6 cellular contexts compared by ENCODE assay signal in genomic region chr15:90884719-90885431, GRCh38. TPM values are rescaled to one million over a fixed set of nuclear protein-coding genes. Genes with fewer than 3 reads are reported as not detected.
A peak's percentile ranks its signal among the peaks of the same experiment; 100 is the strongest.
DNase-seq lines count a peak whose midpoint lies in the region; ATAC-seq lines count a peak whose summit lies in the region.

No MANE protein-coding gene starts in this region.

- H4K91ac ChIP-seq in mesenchymal stem cell (ENCODE audit: low read length) = peak overlapping the region; percentile 92

- WGBS in mesenchymal stem cell = 71% methylated on average over 15 of the region's 16 CpGs

- peak overlapping the region; percentile 91 to 100 (median 99) for H3K4me2 ChIP-seq in BLaER1 treated with 17β-estradiol and CSF1 and Interleukin-3, amounts not matched to agents 10 nM and 100 nM
- peak overlapping the region; percentile 76 for H3K4me2 ChIP-seq in mesenchymal stem cell (ENCODE audit: low read length, poor library complexity, severe bottlenecking)

- H2AK5ac ChIP-seq in mesenchymal stem cell (ENCODE audit: low read length, severe bottlenecking) = peak overlapping the region; percentile 0

- H3K27ac Mint-ChIP-seq in activated T-helper 2 cell treated with anti-CD3 and anti-CD28 coated beads, Interferon-gamma antibody, Interleukin-2, Interleukin-4, amounts not matched to agents 10 μg/mL and 5 μg/mL and 100 μg/mL, durations not matched to agents 14 hours and 24 hours and 36 hours = peak overlapping the region; percentile 66

- H3K9me3 ChIP-seq in BLaER1 treated with 17β-estradiol and CSF1 and Interleukin-3, amounts not matched to agents 10 nM and 100 nM (replicated peaks in 1 of 11) = no peaks in the 10 kb centered on the region
- no peaks in the 10 kb centered on the region for H3K9me3 ChIP-seq in mesenchymal stem cell (ENCODE audit: control insufficient read depth, low read length)

- H3K9ac ChIP-seq in BLaER1 treated with 17β-estradiol and CSF1 and Interleukin-3, amounts not matched to agents 10 nM and 100 nM = peak overlapping the region; percentile 88 to 97 (median 91)
- peak overlapping the region; percentile 93 for H3K9ac ChIP-seq in mesenchymal stem cell (ENCODE audit: low read length)

- H3K4ac ChIP-seq in mesenchymal stem cell (ENCODE audit: low read depth in 1 of 2, low read length in 2 of 2) = peak overlapping the region; percentile 45 to 88

- H3K23ac ChIP-seq in mesenchymal stem cell (ENCODE audit: low read length in 2 of 2) = no peak overlapping the region

- peaks cover 30% of the 10 kb centered on the region for H3K4me1 Mint-ChIP-seq in activated T-helper 2 cell treated with anti-CD3 and anti-CD28 coated beads, Interferon-gamma antibody, Interleukin-2, Interleukin-4, amounts not matched to agents 10 μg/mL and 5 μg/mL and 100 μg/mL, durations not matched to agents 14 hours and 24 hours and 36 hours (ENCODE audit: low read depth)

- H3K36me3 ChIP-seq in BLaER1 treated with 17β-estradiol and CSF1 and Interleukin-3, amounts not matched to agents 10 nM and 100 nM = peaks cover 49 to 70% (median 67%) of the 10 kb centered on the region in 11 experiments
- H3K36me3 ChIP-seq in mesenchymal stem cell (ENCODE audit: control insufficient read depth in 1 of 2, insufficient read depth in 2 of 2, low read depth in 1 of 2, low read length in 2 of 2) = peaks cover 45 to 53% of the 10 kb centered on the region in 2 experiments

- H3K79me1 ChIP-seq in mesenchymal stem cell (replicated peaks; ENCODE audit: low read length, poor library complexity, severe bottlenecking) = peaks cover 14% of the 10 kb centered on the region

- peaks cover 4 to 66% (median 29%) of the 10 kb centered on the region in 11 experiments; a peak in 15 of 22 replicates for H4K20me1 ChIP-seq in BLaER1 treated with 17β-estradiol and CSF1 and Interleukin-3, amounts not matched to agents 10 nM and 100 nM

- peaks cover 40 to 66% (median 50%) of the 10 kb centered on the region in 10 experiments for H3K4me1 ChIP-seq in BLaER1 treated with 17β-estradiol and CSF1 and Interleukin-3, amounts not matched to agents 10 nM and 100 nM
- H3K4me1 ChIP-seq in mesenchymal stem cell (ENCODE audit: control insufficient read depth, insufficient read depth, low read depth, low read length) = peaks cover 30% of the 10 kb centered on the region

- H3K9me3 Mint-ChIP-seq in activated T-helper 2 cell treated with anti-CD3 and anti-CD28 coated beads, Interferon-gamma antibody, Interleukin-2, Interleukin-4, amounts not matched to agents 10 μg/mL and 5 μg/mL and 100 μg/mL, durations not matched to agents 14 hours and 24 hours and 36 hours = no peaks in the 10 kb centered on the region

- peak overlapping the region; percentile 63 to 89 (median 74) for H3K4me3 ChIP-seq in BLaER1 treated with 17β-estradiol and CSF1 and Interleukin-3, amounts not matched to agents 10 nM and 100 nM
- peak overlapping the region; percentile 55 to 78 for H3K4me3 ChIP-seq in mesenchymal stem cell (ENCODE audit: insufficient read depth in 1 of 2, low read depth in 1 of 2, low read length in 2 of 2)

- peak overlapping the region; percentile 77 for H4K8ac ChIP-seq in mesenchymal stem cell (ENCODE audit: low read length)

- peaks cover 72% of the 10 kb centered on the region for H3K36me3 Mint-ChIP-seq in activated T-helper 2 cell treated with anti-CD3 and anti-CD28 coated beads, Interferon-gamma antibody, Interleukin-2, Interleukin-4, amounts not matched to agents 10 μg/mL and 5 μg/mL and 100 μg/mL, durations not matched to agents 14 hours and 24 hours and 36 hours (ENCODE audit: low read depth)

- DNase-seq in activated T-helper 2 cell treated with anti-CD3 and anti-CD28 coated beads, Interferon-gamma antibody, Interleukin-2, Interleukin-4, amounts not matched to agents 10 μg/mL and 5 μg/mL and 100 μg/mL, durations not matched to agents 14 hours and 24 hours and 36 hours (ENCODE audit: low spot score) = no peak
- DNase-seq in mesenchymal stem cell (peak; percentile 10), NCI-H2227 (lab: John Stamatoyannopoulos, UW; ENCODE audit: unreplicated experiment) (no peak), DMS114 treated with DMSO at 0.1 percent for 48 hours (lab: John Stamatoyannopoulos, UW; ENCODE audit: unreplicated experiment) (no peak)

- peak overlapping the region in 1 of 2 experiments; percentile 86 for H2BK12ac ChIP-seq in mesenchymal stem cell (ENCODE audit: low read length in 2 of 2)

- intact Hi-C loops in activated T-helper 2 cell treated with anti-CD3 and anti-CD28 coated beads, Interferon-gamma antibody, Interleukin-2, Interleukin-4, amounts not matched to agents 10 μg/mL and 5 μg/mL and 100 μg/mL, durations not matched to agents 14 hours and 24 hours and 36 hours (cut with micrococcal nuclease) = loop anchor here (2.0 to 5.0 kb wide), 2 partner anchors 68 to 168 kb away; partner anchors contain the start of gene BLM

- peak overlapping the region; percentile 96 for H2BK15ac ChIP-seq in mesenchymal stem cell (ENCODE audit: low read depth, poor library complexity, severe bottlenecking)

- peak overlapping the region; percentile 77 to 92 for H3K18ac ChIP-seq in mesenchymal stem cell (ENCODE audit: low read depth in 1 of 2, low read length in 2 of 2)

- peak overlapping the region; percentile 90 to 97 (median 94) for H3K27ac ChIP-seq in BLaER1 treated with 17β-estradiol and CSF1 and Interleukin-3, amounts not matched to agents 10 nM and 100 nM
- no peak overlapping the region for H3K27ac ChIP-seq in mesenchymal stem cell (ENCODE audit: low read length, poor library complexity, severe bottlenecking)

- peak overlapping the region; percentile 33 for H2AFZ ChIP-seq in mesenchymal stem cell (ENCODE audit: low read depth, low read length)

- no peaks in the 10 kb centered on the region for H3K27me3 ChIP-seq in BLaER1 treated with 17β-estradiol and CSF1 and Interleukin-3, amounts not matched to agents 10 nM and 100 nM
- no peaks in the 10 kb centered on the region for H3K27me3 ChIP-seq in mesenchymal stem cell (ENCODE audit: control insufficient read depth in 1 of 2, insufficient read depth in 1 of 2, low read length in 2 of 2)

- H2BK5ac ChIP-seq in mesenchymal stem cell (ENCODE audit: low read depth, low read length, poor library complexity, severe bottlenecking) = no peak overlapping the region

- peak overlapping the region; percentile 28 for H3K4me3 Mint-ChIP-seq in activated T-helper 2 cell treated with anti-CD3 and anti-CD28 coated beads, Interferon-gamma antibody, Interleukin-2, Interleukin-4, amounts not matched to agents 10 μg/mL and 5 μg/mL and 100 μg/mL, durations not matched to agents 14 hours and 24 hours and 36 hours (ENCODE audit: low read depth)

- no peak for ATAC-seq in HG02678 (IDR thresholded peaks at IDR 0.05; ENCODE audit: unreplicated experiment)

- H2BK120ac ChIP-seq in mesenchymal stem cell (ENCODE audit: low read depth, low read length) = peak overlapping the region; percentile 99

- no peaks in the 10 kb centered on the region for H3K27me3 Mint-ChIP-seq in activated T-helper 2 cell treated with anti-CD3 and anti-CD28 coated beads, Interferon-gamma antibody, Interleukin-2, Interleukin-4, amounts not matched to agents 10 μg/mL and 5 μg/mL and 100 μg/mL, durations not matched to agents 14 hours and 24 hours and 36 hours (ENCODE audit: low read depth)

- peak overlapping the region in 1 of 2 experiments; percentile 97 for H3K14ac ChIP-seq in mesenchymal stem cell (ENCODE audit: low read length in 2 of 2)

RNA-seq across cellular contexts. Expression of gene FES, which starts 0.6 kb away (rescaled TPM):
- total RNA-seq in activated T-helper 2 cell treated with anti-CD3 and anti-CD28 coated beads, Interferon-gamma antibody, Interleukin-2, Interleukin-4, amounts not matched to agents 10 μg/mL and 5 μg/mL and 100 μg/mL, durations not matched to agents 14 hours and 24 hours and 36 hours = 51.9 and 55.8 TPM in 2 replicates
- 5.5 TPM for polyA plus RNA-seq in mesenchymal stem cell (2013, experiment 1 of 2)
- polyA plus RNA-seq in mesenchymal stem cell (2013, experiment 2 of 2) = 5.3 TPM

RNA-seq across cellular contexts. Expression of gene FURIN, which starts 16.5 kb away (rescaled TPM):
- 564 and 570 TPM in 2 replicates for total RNA-seq in activated T-helper 2 cell treated with anti-CD3 and anti-CD28 coated beads, Interferon-gamma antibody, Interleukin-2, Interleukin-4, amounts not matched to agents 10 μg/mL and 5 μg/mL and 100 μg/mL, durations not matched to agents 14 hours and 24 hours and 36 hours
- 58.9 TPM for polyA plus RNA-seq in mesenchymal stem cell (2013, experiment 1 of 2)
- polyA plus RNA-seq in mesenchymal stem cell (2013, experiment 2 of 2) = 58.5 TPM

RNA-seq across cellular contexts. Expression of gene MAN2A2, which starts 18.2 kb away (rescaled TPM):
- 200 and 201 TPM in 2 replicates for total RNA-seq in activated T-helper 2 cell treated with anti-CD3 and anti-CD28 coated beads, Interferon-gamma antibody, Interleukin-2, Interleukin-4, amounts not matched to agents 10 μg/mL and 5 μg/mL and 100 μg/mL, durations not matched to agents 14 hours and 24 hours and 36 hours
- 23.9 TPM for polyA plus RNA-seq in mesenchymal stem cell (2013, experiment 1 of 2)
- 23.2 TPM for polyA plus RNA-seq in mesenchymal stem cell (2013, experiment 2 of 2)

RNA-seq across cellular contexts. Expression of gene HDDC3, which starts 47.5 kb away (rescaled TPM):
- 38.6 and 43.0 TPM in 2 replicates for total RNA-seq in activated T-helper 2 cell treated with anti-CD3 and anti-CD28 coated beads, Interferon-gamma antibody, Interleukin-2, Interleukin-4, amounts not matched to agents 10 μg/mL and 5 μg/mL and 100 μg/mL, durations not matched to agents 14 hours and 24 hours and 36 hours
- 7.3 TPM for polyA plus RNA-seq in mesenchymal stem cell (2013, experiment 1 of 2)
- 7.2 TPM for polyA plus RNA-seq in mesenchymal stem cell (2013, experiment 2 of 2)

RNA-seq across cellular contexts. Expression of gene UNC45A, which starts 50.2 kb away (rescaled TPM):
- 74.1 and 75.7 TPM in 2 replicates for total RNA-seq in activated T-helper 2 cell treated with anti-CD3 and anti-CD28 coated beads, Interferon-gamma antibody, Interleukin-2, Interleukin-4, amounts not matched to agents 10 μg/mL and 5 μg/mL and 100 μg/mL, durations not matched to agents 14 hours and 24 hours and 36 hours
- 30.4 TPM for polyA plus RNA-seq in mesenchymal stem cell (2013, experiment 1 of 2)
- polyA plus RNA-seq in mesenchymal stem cell (2013, experiment 2 of 2) = 28.6 TPM
